8 cellular contexts compared by ENCODE assay signal in the genomic region with DNA sequence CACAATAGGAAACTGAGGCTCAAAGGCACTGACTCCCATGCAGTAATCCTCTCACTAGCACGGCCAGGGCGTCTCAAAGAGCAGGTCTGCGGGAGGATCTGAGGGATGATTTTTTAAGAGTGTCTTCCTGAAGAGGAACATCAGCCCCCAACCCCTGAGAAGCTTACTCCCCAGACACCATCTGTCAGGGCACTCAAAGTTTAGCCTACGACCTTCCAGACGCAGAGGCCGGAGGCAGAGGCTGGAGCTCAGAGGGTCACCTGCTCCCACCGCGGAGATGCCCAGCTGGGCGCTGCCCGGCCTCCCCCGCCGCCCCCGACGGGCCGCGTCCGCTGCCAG. TPM values are rescaled to one million over a fixed set of nuclear protein-coding genes. Genes with fewer than 3 reads are reported as not detected.
DNase-seq lines count a peak whose midpoint lies in the region; ATAC-seq and TF ChIP-seq lines count a peak whose summit lies in the region.

No MANE protein-coding gene starts in this region.

- peak overlapping the region; percentile 54; the same call in 1 of the 2 replicates for H3K9ac ChIP-seq in SK-N-SH

- no peak overlapping the region for H3K27ac ChIP-seq in SK-N-SH (ENCODE audit: low read depth in 2 of 2, low read length in 1 of 2)

- peaks cover 23% of the 10 kb centered on the region for H3K4me1 Mint-ChIP-seq in activated CD8-positive, alpha-beta T cell treated with anti-CD3 and anti-CD28 coated beads, Interleukin-2, amount 10 ng/mL, durations not matched to agents 7 days and 5 days (ENCODE audit: low read depth)
- H3K4me1 Mint-ChIP-seq in immature natural killer cell = peaks cover 25 to 45% of the 10 kb centered on the region in 2 donors
- peaks cover 17 to 43% of the 10 kb centered on the region in 2 donors for H3K4me1 Mint-ChIP-seq in stimulated activated naive B cell treated with anti-CD40 and anti-IgM and Interleukin-4, amounts not matched to agents 10 μg/mL and 1 μg/mL and 100 μg/mL, for 72 hours

- H3K36me3 ChIP-seq in SK-N-SH (replicated peaks in 1 of 2; ENCODE audit: control insufficient read depth in 1 of 2, insufficient read depth in 2 of 2, low read length in 1 of 2) = peaks cover 11 to 31% of the 10 kb centered on the region in 2 experiments

- TF ChIP-seq RAD21 in SK-N-SH (IDR thresholded peaks at IDR 0.05; ENCODE audit: low read length) = no peak

- no peaks in the 10 kb centered on the region for H3K9me2 ChIP-seq in SK-N-SH

- H4K20me1 ChIP-seq in SK-N-SH (ENCODE audit: insufficient read depth) = 0 out of 2 replicates have a peak, but pooled peaks cover 12% of the 10 kb centered on the region

- in situ Hi-C loops in GM13977 (cut with MboI; ENCODE audit: low pct_unique_long_range_greater_than_20kb, low sequenced_read_pairs, unreplicated experiment) = no loop called here

- no peak for ATAC-seq in SK-N-SH treated with all-trans-retinoic acid at 6 μM for 48 hours
- no peak for ATAC-seq in activated CD8-positive, alpha-beta T cell treated with anti-CD3 and anti-CD28 coated beads, Interleukin-2, amount 10 ng/mL, durations not matched to agents 7 days and 5 days
- ATAC-seq in stimulated activated naive B cell treated with anti-CD40 and anti-IgM and Interleukin-4, amounts not matched to agents 10 μg/mL and 1 μg/mL and 100 μg/mL, for 72 hours (replicated peaks) = no peak

- no peaks in the 10 kb centered on the region for H3K9me3 Mint-ChIP-seq in activated CD8-positive, alpha-beta T cell treated with anti-CD3 and anti-CD28 coated beads, Interleukin-2, amount 10 ng/mL, durations not matched to agents 7 days and 5 days (ENCODE audit: insufficient read depth)
- H3K9me3 Mint-ChIP-seq in immature natural killer cell = no peaks in the 10 kb centered on the region
- H3K9me3 Mint-ChIP-seq in stimulated activated naive B cell treated with anti-CD40 and anti-IgM and Interleukin-4, amounts not matched to agents 10 μg/mL and 1 μg/mL and 100 μg/mL, for 72 hours = no peaks in the 10 kb centered on the region

- peak overlapping the region; percentile 66 to 89 for H3K4me3 ChIP-seq in SK-N-SH (ENCODE audit: low read depth in 2 of 2, low read length in 1 of 2)

- no peak for TF ChIP-seq CTCF in SK-N-SH (IDR thresholded peaks at IDR 0.05)
- no peak for TF ChIP-seq CTCF in GM13977 (IDR thresholded peaks at IDR 0.05; ENCODE audit: extremely low read depth, insufficient read depth, missing control alignments)

- CTCF ChIA-PET in SK-N-SH (lab: Yijun Ruan, JAX) = interaction anchor here (0.7 to 3.5 kb wide), 7 partner anchors 23 to 283 kb away, joined by 3 to 15 read pairs (median 3); no protein-coding TSS in a partner anchor
- CTCF ChIA-PET in activated CD8-positive, alpha-beta T cell treated with anti-CD3 and anti-CD28 coated beads, Interleukin-2, amount 10 ng/mL, durations not matched to agents 7 days and 5 days (lab: Charles Lee) = interaction anchor here (0.9 to 4.0 kb wide), 5 partner anchors 18 to 166 kb away, joined by 3 to 13 read pairs (median 5); no protein-coding TSS in a partner anchor

- no peaks in the 10 kb centered on the region for H3K9me3 ChIP-seq in SK-N-SH

- peaks cover 0 to 12% of the 10 kb centered on the region in 2 experiments; a peak in 1 of 4 replicates for H3K4me1 ChIP-seq in SK-N-SH (ENCODE audit: control insufficient read depth in 1 of 2, insufficient read depth in 2 of 2, low read depth in 1 of 2, low read length in 1 of 2)

- peak overlapping the region; percentile 71 for H3K4me3 Mint-ChIP-seq in activated CD8-positive, alpha-beta T cell treated with anti-CD3 and anti-CD28 coated beads, Interleukin-2, amount 10 ng/mL, durations not matched to agents 7 days and 5 days
- H3K4me3 Mint-ChIP-seq in immature natural killer cell = peak overlapping the region; percentile 73 to 84 (median 80)
- H3K4me3 Mint-ChIP-seq in stimulated activated naive B cell treated with anti-CD40 and anti-IgM and Interleukin-4, amounts not matched to agents 10 μg/mL and 1 μg/mL and 100 μg/mL, for 72 hours = peak overlapping the region; percentile 59 to 64

- no peak for TF ChIP-seq EP300 in SK-N-SH (IDR thresholded peaks at IDR 0.05; ENCODE audit: borderline replicate concordance in 1 of 2, low read depth in 1 of 2, low read length in 1 of 2)

- POLR2A ChIA-PET in SK-N-SH (lab: Yijun Ruan, JAX) = no interaction called here
- POLR2A ChIA-PET in activated CD8-positive, alpha-beta T cell treated with anti-CD3 and anti-CD28 coated beads, Interleukin-2, amount 10 ng/mL, durations not matched to agents 7 days and 5 days (lab: Charles Lee) = interaction anchor here (1.4 to 1.7 kb wide), 2 partner anchors 36 to 37 kb away, joined by 3 to 5 read pairs; no protein-coding TSS in a partner anchor

- peaks cover 15% of the 10 kb centered on the region for H3K36me3 Mint-ChIP-seq in activated CD8-positive, alpha-beta T cell treated with anti-CD3 and anti-CD28 coated beads, Interleukin-2, amount 10 ng/mL, durations not matched to agents 7 days and 5 days (ENCODE audit: low read depth)
- peaks cover 0 to 11% (median 6%) of the 10 kb centered on the region in 3 donors for H3K36me3 Mint-ChIP-seq in immature natural killer cell
- peaks cover 14 to 17% of the 10 kb centered on the region in 2 donors for H3K36me3 Mint-ChIP-seq in stimulated activated naive B cell treated with anti-CD40 and anti-IgM and Interleukin-4, amounts not matched to agents 10 μg/mL and 1 μg/mL and 100 μg/mL, for 72 hours

- no peak overlapping the region for H2AFZ ChIP-seq in SK-N-SH (ENCODE audit: low read depth)

- peaks cover 53% of the 10 kb centered on the region for H3K79me2 ChIP-seq in SK-N-SH (ENCODE audit: insufficient read depth)

- H3K27me3 Mint-ChIP-seq in activated CD8-positive, alpha-beta T cell treated with anti-CD3 and anti-CD28 coated beads, Interleukin-2, amount 10 ng/mL, durations not matched to agents 7 days and 5 days (ENCODE audit: low read depth) = peaks cover 13% of the 10 kb centered on the region
- peaks cover 0 to 2% (median 0%) of the 10 kb centered on the region in 3 donors for H3K27me3 Mint-ChIP-seq in immature natural killer cell (ENCODE audit: low read depth in 3 of 3)
- peaks cover 0 to 7% of the 10 kb centered on the region in 2 donors for H3K27me3 Mint-ChIP-seq in stimulated activated naive B cell treated with anti-CD40 and anti-IgM and Interleukin-4, amounts not matched to agents 10 μg/mL and 1 μg/mL and 100 μg/mL, for 72 hours

- no peaks in the 10 kb centered on the region for H3F3A ChIP-seq in SK-N-SH (replicated peaks; ENCODE audit: insufficient read depth)

- peak overlapping the region; percentile 72 for H3K4me2 ChIP-seq in SK-N-SH

- DNase-seq in SK-N-SH (no peak), immature natural killer cell (no peak), GM13977 (ENCODE audit: low spot score) (no peak), SKM-1 treated with dmso at 0.1 percent for 144 hours (lab: John Stamatoyannopoulos, UW; ENCODE audit: unreplicated experiment) (no peak), pons (ENCODE audit: low spot score) (no peak)
- no peak for DNase-seq in activated CD8-positive, alpha-beta T cell treated with anti-CD3 and anti-CD28 coated beads, Interleukin-2, amount 10 ng/mL, durations not matched to agents 7 days and 5 days
- DNase-seq in stimulated activated naive B cell treated with anti-CD40 and anti-IgM and Interleukin-4, amounts not matched to agents 10 μg/mL and 1 μg/mL and 100 μg/mL, for 72 hours = no peak

- H3K27ac Mint-ChIP-seq in activated CD8-positive, alpha-beta T cell treated with anti-CD3 and anti-CD28 coated beads, Interleukin-2, amount 10 ng/mL, durations not matched to agents 7 days and 5 days = peak overlapping the region; percentile 46
- peak overlapping the region in 2 of 6 donors; percentile 51 to 68 for H3K27ac Mint-ChIP-seq in immature natural killer cell
- H3K27ac Mint-ChIP-seq in stimulated activated naive B cell treated with anti-CD40 and anti-IgM and Interleukin-4, amounts not matched to agents 10 μg/mL and 1 μg/mL and 100 μg/mL, for 72 hours = no peak overlapping the region

- WGBS in SK-N-SH (ENCODE audit: low lambda C conversion rate) = 66% methylated on average over 17 of the region's 17 CpGs

- no peaks in the 10 kb centered on the region for H3K27me3 ChIP-seq in SK-N-SH (ENCODE audit: insufficient read depth)

TF ChIP-seq in SK-N-SH, 30 proteins besides CTCF, POLR2A, EP300 and RAD21 (continues in another document):
- TF ChIP-seq, protein P1, sequence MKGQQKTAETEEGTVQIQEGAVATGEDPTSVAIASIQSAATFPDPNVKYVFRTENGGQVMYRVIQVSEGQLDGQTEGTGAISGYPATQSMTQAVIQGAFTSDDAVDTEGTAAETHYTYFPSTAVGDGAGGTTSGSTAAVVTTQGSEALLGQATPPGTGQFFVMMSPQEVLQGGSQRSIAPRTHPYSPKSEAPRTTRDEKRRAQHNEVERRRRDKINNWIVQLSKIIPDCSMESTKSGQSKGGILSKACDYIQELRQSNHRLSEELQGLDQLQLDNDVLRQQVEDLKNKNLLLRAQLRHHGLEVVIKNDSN (IDR thresholded peaks at IDR 0.05; ENCODE audit: borderline replicate concordance, low read depth) = no peak
- TF ChIP-seq NRF1 (IDR thresholded peaks at IDR 0.05; ENCODE audit: low read depth, low read length) (no peak), JUND (IDR thresholded peaks at IDR 0.05) (no peak)

TF ChIP-seq in SK-N-SH treated with all-trans-retinoic acid at 6 μM for 48 hours, 23 proteins besides CTCF, POLR2A, EP300 and RAD21:
- no peak for TF ChIP-seq RARB (CRISPR knock-in tag; IDR thresholded peaks at IDR 0.05)

RNA-seq across cellular contexts. Expression of gene ZNF777, which starts 1.7 kb away (rescaled TPM):
- polyA plus RNA-seq in SK-N-SH (2012; rRNA removed) (5.6 and 6.2 TPM in 2 replicates), immature natural killer cell (1 to 10 TPM in 1 of 3 donors, under 1 TPM in 2; 0.05 to 2.2 (median 0.70) TPM)
- polyA plus RNA-seq in SK-N-SH (2012; cell fraction: cytosol; rRNA removed) = 4.2 and 5.1 TPM in 2 replicates
- polyA plus RNA-seq in SK-N-SH (2012; cell fraction: nucleus; rRNA removed) = 5.2 and 7.3 TPM in 2 replicates
- total RNA-seq in activated CD8-positive, alpha-beta T cell treated with anti-CD3 and anti-CD28 coated beads, Interleukin-2, amount 10 ng/mL, durations not matched to agents 7 days and 5 days = 10 to 100 TPM; 12.9 to 13.1 TPM

RNA-seq across cellular contexts. Expression of gene ZNF746, which starts 38.4 kb away (rescaled TPM):
- polyA plus RNA-seq in SK-N-SH (2012; rRNA removed) = 8.4 and 11.1 TPM in 2 replicates
- 5.5 and 7.5 TPM in 2 replicates for polyA plus RNA-seq in SK-N-SH (2012; cell fraction: cytosol; rRNA removed)
- polyA plus RNA-seq in SK-N-SH (2012; cell fraction: nucleus; rRNA removed) = 25.3 and 28.2 TPM in 2 replicates
- 10 to 100 TPM; 19.7 to 21.4 TPM for total RNA-seq in activated CD8-positive, alpha-beta T cell treated with anti-CD3 and anti-CD28 coated beads, Interleukin-2, amount 10 ng/mL, durations not matched to agents 7 days and 5 days
- 10 to 100 TPM in 1 of 3 donors, 1 to 10 TPM in 2; 5.4 to 13.1 (median 6.3) TPM for polyA plus RNA-seq in immature natural killer cell
